ENCODE assay signal across 11 cellular contexts in genomic region chr11:36155770-36156485, GRCh38.
DNase-seq lines count a peak whose midpoint lies in the region; ATAC-seq lines count a peak whose summit lies in the region.
"Had no signal": no experiment of that assay in that cellular context is flagged by ENCODE, and none has a peak within 500 bp of the region (broad histone marks: within the 10 kb centered on the region; RNA-seq: fewer than 3 reads in every experiment).

No MANE protein-coding gene starts in this region.

- peak; percentile 68 for DNase-seq in HCEC 1CT
- peak in 42 of 56 donors; percentile 4 to 74 (median 36) for DNase-seq in amygdala (lab: John Stamatoyannopoulos, UW)
- DNase-seq in glomerular visceral epithelial cell (ENCODE audit: extremely low spot score), result peak; percentile 24
- no peak for DNase-seq in sciatic nerve (ENCODE audit: low spot score)
- DNase-seq in HAP-1 (ENCODE audit: low spot score in 2 of 2), result no peak
- DNase-seq: left cardiac atrium, NCI-H1105, SHP77, stomach had no signal

- no peaks in the 10 kb centered on the region for H3K27me3 ChIP-seq in HAP-1 (ENCODE audit: low read depth)
- H3K27me3 ChIP-seq: stomach had no signal

- H3K4me3 ChIP-seq in HAP-1, result no peak overlapping the region
- H3K4me3 ChIP-seq: stomach had no signal

- intact Hi-C loops in sciatic nerve (cut with DNase I), result no loop called here

- H3K36me3 ChIP-seq in HAP-1 (replicated peaks), result no peaks in the 10 kb centered on the region
- H3K36me3 ChIP-seq: stomach had no signal

- no peaks in the 10 kb centered on the region for H3K9me3 ChIP-seq in HAP-1
- H3K9me3 ChIP-seq: stomach had no signal

- H3K4me1 ChIP-seq in HAP-1, result no peaks in the 10 kb centered on the region

- in situ Hi-C loops in HAP-1 (cut with MboI; ENCODE audit: low sequenced_read_pairs), result no loop called here

- ATAC-seq in sciatic nerve (peak; percentile 18), HG02610 (IDR thresholded peaks at IDR 0.05; ENCODE audit: unreplicated experiment) (no peak)
- no peak for ATAC-seq in activated CD4-positive, CD25-positive, alpha-beta regulatory T cell treated with anti-CD3 and anti-CD28 coated beads, Interleukin-2, amount 50 U/mL, for 24 hours

Comparison
In these comparisons a context has a peak if more than half of its experiments do, and no peak if none do; other contexts are left out.
1. DNase-seq: peak in HCEC 1CT (single experiment), amygdala (42 of 56) and glomerular visceral epithelial cell (single experiment); none in sciatic nerve (single experiment) and HAP-1 (0 of 2).